Comparison of ENCODE assay signal across 8 cellular contexts in the genomic region with DNA sequence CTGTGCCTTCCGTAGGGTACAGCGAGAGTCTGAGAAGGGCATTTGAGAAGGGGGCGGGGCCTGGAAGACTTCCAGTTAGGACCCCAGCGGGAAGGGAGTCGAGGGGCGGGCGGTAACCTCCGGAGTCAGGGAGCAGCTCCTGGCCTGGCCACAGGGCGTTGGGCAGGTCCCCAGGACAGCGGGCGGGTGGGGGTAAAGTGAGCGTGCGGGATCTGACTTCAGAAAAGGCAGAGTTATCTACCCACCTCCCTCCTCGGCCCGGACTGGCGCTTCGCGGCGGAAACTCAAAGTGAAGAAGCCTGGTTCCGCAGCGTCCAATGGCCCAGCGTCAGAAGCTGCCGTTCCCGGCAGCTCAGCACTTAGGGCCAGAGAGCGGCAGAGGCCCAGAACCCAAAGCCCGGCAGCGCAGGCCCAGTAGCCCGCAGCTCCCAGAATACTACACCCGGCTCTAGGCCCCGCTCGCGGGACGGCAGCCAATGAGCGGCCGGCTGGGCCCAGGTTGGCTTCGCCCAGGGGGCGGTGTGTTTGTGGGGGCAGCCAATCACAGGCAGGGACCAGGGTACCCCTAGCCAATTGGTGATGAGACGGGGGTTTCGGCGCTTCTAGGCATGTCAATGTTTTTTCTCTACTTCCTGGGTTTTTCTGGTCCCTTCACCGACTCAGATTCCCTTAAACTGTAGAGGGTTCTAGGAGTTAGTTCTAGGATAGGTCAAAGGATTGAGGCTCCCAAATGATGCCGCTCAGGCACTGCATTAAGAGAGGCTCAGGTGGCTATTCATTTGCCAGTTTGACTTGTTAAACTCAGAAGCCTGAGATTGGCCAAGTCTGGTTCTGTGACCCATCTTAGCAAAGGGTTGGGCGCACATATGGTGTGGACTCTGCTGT. TPM values are rescaled to one million over a fixed set of nuclear protein-coding genes. Genes with fewer than 3 reads are reported as not detected.
DNase-seq lines count a peak whose midpoint lies in the region; ATAC-seq, FAIRE-seq and TF ChIP-seq lines count a peak whose summit lies in the region.

A gene with protein sequence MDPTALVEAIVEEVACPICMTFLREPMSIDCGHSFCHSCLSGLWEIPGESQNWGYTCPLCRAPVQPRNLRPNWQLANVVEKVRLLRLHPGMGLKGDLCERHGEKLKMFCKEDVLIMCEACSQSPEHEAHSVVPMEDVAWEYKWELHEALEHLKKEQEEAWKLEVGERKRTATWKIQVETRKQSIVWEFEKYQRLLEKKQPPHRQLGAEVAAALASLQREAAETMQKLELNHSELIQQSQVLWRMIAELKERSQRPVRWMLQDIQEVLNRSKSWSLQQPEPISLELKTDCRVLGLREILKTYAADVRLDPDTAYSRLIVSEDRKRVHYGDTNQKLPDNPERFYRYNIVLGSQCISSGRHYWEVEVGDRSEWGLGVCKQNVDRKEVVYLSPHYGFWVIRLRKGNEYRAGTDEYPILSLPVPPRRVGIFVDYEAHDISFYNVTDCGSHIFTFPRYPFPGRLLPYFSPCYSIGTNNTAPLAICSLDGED (minus strand): TSS at position 450 of the 885 bp plus-strand sequence. CDS start 2,727 bp downstream, outside the sequence.

- H3K4me1 Mint-ChIP-seq in T-helper 1 cell treated with Interleukin-12 subunit alpha and Interleukin-12 subunit beta and Interleukin-4 antibody, amounts not matched to agents 30 μg/mL and 1 μg/mL, for 36 hours (ENCODE audit: low read depth), result peaks cover 46% of the 10 kb centered on the region

- no peaks in the 10 kb centered on the region for H3K27me3 ChIP-seq in prostate gland (replicated peaks; ENCODE audit: insufficient read depth)

- intact Hi-C loops in left cardiac atrium (cut with DNase I) (no loop called here), prostate gland (cut with DNase I) (loop anchor here (10.0 kb wide), 1 partner anchor 423 kb away; no protein-coding TSS in a partner anchor)

- peak within 1 kb of the TSS; percentile 82 for H3K4me3 Mint-ChIP-seq in T-helper 1 cell treated with Interleukin-12 subunit alpha and Interleukin-12 subunit beta and Interleukin-4 antibody, amounts not matched to agents 30 μg/mL and 1 μg/mL, for 36 hours

- peak; percentile 97 for DNase-seq in GM12865 (ENCODE audit: low read depth)
- peak; percentile 17 for DNase-seq in NCI-H1105 treated with DMSO at 0.1 percent for 48 hours (lab: John Stamatoyannopoulos, UW)
- peak; percentile 80 to 97 (median 95) for DNase-seq in amygdala (lab: John Stamatoyannopoulos, UW)
- DNase-seq in left cardiac atrium, result peak; percentile 97
- DNase-seq in prostate gland (ENCODE audit: low spot score), result peak; percentile 94
- DNase-seq in urothelium cell line (ENCODE audit: low spot score), result peak; percentile 98

- peaks cover 0 to 1% of the 10 kb centered on the region in 2 donors for H3K36me3 ChIP-seq in prostate gland

- 5% methylated on average over 30 of the region's 43 CpGs for WGBS in prostate gland

- no peaks in the 10 kb centered on the region for H3K9me3 ChIP-seq in prostate gland

- peak within 1 kb of the TSS; percentile 83 to 84 for H3K27ac ChIP-seq in prostate gland

- TF ChIP-seq CTCF in GM12865 (IDR thresholded peaks at IDR 0.05; ENCODE audit: insufficient read depth, low read depth, low read length, missing control alignments) (no peak), prostate gland (IDR thresholded peaks at IDR 0.05) (peak in 2 of 4 experiments; percentile 6 to 13)

- H3K27ac Mint-ChIP-seq in T-helper 1 cell treated with Interleukin-12 subunit alpha and Interleukin-12 subunit beta and Interleukin-4 antibody, amounts not matched to agents 30 μg/mL and 1 μg/mL, for 36 hours, result peak within 1 kb of the TSS; percentile 65

- no peaks in the 10 kb centered on the region for H3K27me3 Mint-ChIP-seq in T-helper 1 cell treated with Interleukin-12 subunit alpha and Interleukin-12 subunit beta and Interleukin-4 antibody, amounts not matched to agents 30 μg/mL and 1 μg/mL, for 36 hours (ENCODE audit: low read depth)

- H3K36me3 Mint-ChIP-seq in T-helper 1 cell treated with Interleukin-12 subunit alpha and Interleukin-12 subunit beta and Interleukin-4 antibody, amounts not matched to agents 30 μg/mL and 1 μg/mL, for 36 hours (ENCODE audit: low read depth), result peaks cover 19% of the 10 kb centered on the region

- TF ChIP-seq POLR2A in prostate gland (IDR thresholded peaks at IDR 0.05), result peak; percentile 78

- H3K4me1 ChIP-seq in prostate gland (replicated peaks), result no peaks in the 10 kb centered on the region

- no peak for FAIRE-seq in urothelium cell line (lab: Jason Lieb, UNC)

- H3K4me3 ChIP-seq in GM12865 (ENCODE audit: low read depth, low read length) (peak within 1 kb of the TSS; percentile 74), prostate gland (peak within 1 kb of the TSS; percentile 52 to 68)

- no peaks in the 10 kb centered on the region for H3K9me3 Mint-ChIP-seq in T-helper 1 cell treated with Interleukin-12 subunit alpha and Interleukin-12 subunit beta and Interleukin-4 antibody, amounts not matched to agents 30 μg/mL and 1 μg/mL, for 36 hours

- ATAC-seq in HG02642 (IDR thresholded peaks at IDR 0.05; ENCODE audit: poor library complexity, unreplicated experiment), result peak; percentile 100
- peak; percentile 100 for ATAC-seq in left cardiac atrium

RNA-seq across cellular contexts. Expression of the gene that starts here (rescaled TPM):
- 10 to 100 TPM in 1 of 2 donors, 1 to 10 TPM in 1; 9.4 to 10.3 TPM for total RNA-seq in left cardiac atrium
- 10 to 100 TPM; 29.1 to 36.3 TPM for total RNA-seq in prostate gland

Comparison
In these comparisons a context has a peak if more than half of its experiments do, and no peak if none do; other contexts are left out.
1. Peak in every context shown above with its lines: DNase-seq, ATAC-seq, H3K4me3 ChIP-seq and H3K27ac ChIP-seq.
2. DNase-seq: peak in every context shown above with its lines; median percentile 98 in urothelium cell line; 97 in GM12865; 97 in left cardiac atrium; 95 in amygdala; 94 in prostate gland; 17 in NCI-H1105 treated with DMSO at 0.1 percent for 48 hours.